Comparison of ENCODE assay signal across 1 cellular context in the genomic region with DNA sequence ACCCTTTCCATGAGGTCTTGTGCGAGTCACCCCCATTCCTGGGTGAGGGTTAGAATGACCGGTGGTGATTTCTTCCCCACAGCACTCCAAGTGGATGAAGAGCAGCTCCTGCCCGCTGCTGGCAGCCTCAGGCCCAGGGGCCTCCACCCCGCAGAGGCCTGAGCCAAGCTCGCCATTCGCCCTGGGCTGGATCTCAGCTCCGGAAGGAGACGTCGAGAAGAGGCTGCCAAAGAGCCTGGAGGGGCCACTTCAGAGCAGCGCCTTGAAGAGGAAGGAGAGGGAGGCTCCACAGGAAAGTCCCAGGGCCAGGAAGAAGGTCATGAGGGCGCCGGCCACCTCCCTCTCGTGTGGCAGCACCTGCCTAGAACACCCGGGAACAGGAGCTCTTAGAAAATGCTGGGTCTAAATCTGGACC.
TF ChIP-seq lines count a peak whose summit lies in the region.

No MANE protein-coding gene starts in this region.

TF ChIP-seq in K562, 482 proteins besides CTCF, POLR2A, EP300 and RAD21:
- peak; percentile 80 for TF ChIP-seq POLR2G (IDR thresholded peaks at IDR 0.05; ENCODE audit: low read depth, low read length)
- no peak for TF ChIP-seq ETV1 (tag; conservative IDR thresholded peaks at IDR 0.05; ENCODE audit: low read depth)
- 0 out of 2 replicates have a peak, but pooled peaks have one; percentile 44 for TF ChIP-seq RBFOX2 (IDR thresholded peaks at IDR 0.05; ENCODE audit: low read depth, low read length)
